Comparison of ENCODE assay signal across 8 cellular contexts in genomic region chr9:89319015-89319905, GRCh38. TPM values are rescaled to one million over a fixed set of nuclear protein-coding genes. Genes with fewer than 3 reads are reported as not detected.
DNase-seq lines count a peak whose midpoint lies in the region; ATAC-seq and TF ChIP-seq lines count a peak whose summit lies in the region.

No MANE protein-coding gene starts in this region.

- intact Hi-C loops in sigmoid colon (cut with DNase I), result loop anchor here (2.0 kb wide), 1 partner anchor 230 kb away; no protein-coding TSS in a partner anchor

- H3K4me3 Mint-ChIP-seq in T-helper 17 cell, result peak overlapping the region; percentile 88

- no peak for TF ChIP-seq POLR2A in sigmoid colon (IDR thresholded peaks at IDR 0.05)

- H3K36me3 Mint-ChIP-seq in T-helper 17 cell (ENCODE audit: low read depth), result peaks cover 8% of the 10 kb centered on the region

- H3K9me3 ChIP-seq in T-helper 17 cell (ENCODE audit: control insufficient read depth, low read length, poor library complexity, severe bottlenecking) (no peaks in the 10 kb centered on the region), sigmoid colon (no peaks in the 10 kb centered on the region)

- WGBS in sigmoid colon, 2 donors, result 2 to 5% methylated on average over 13 of the region's 13 CpGs

- peak in 2 of 3 experiments; percentile 46 to 72 for DNase-seq in NCI-H1417 (lab: John Stamatoyannopoulos, UW)
- DNase-seq in NCI-H1417 treated with DMSO at 0.1 percent for 48 hours (lab: John Stamatoyannopoulos, UW), result no peak
- no peak for DNase-seq in T-helper 17 cell
- DNase-seq in foreskin keratinocyte, result no peak
- DNase-seq in sigmoid colon, result no peak
- DNase-seq in putamen (ENCODE audit: low spot score), result no peak
- no peak for DNase-seq in NCI-H2196 treated with DMSO at 0.1 percent for 48 hours (lab: John Stamatoyannopoulos, UW; ENCODE audit: unreplicated experiment)
- DNase-seq in SIG-M5 (lab: John Stamatoyannopoulos, UW), result no peak

- TF ChIP-seq CTCF in foreskin keratinocyte (conservative IDR thresholded peaks at IDR 0.05), result no peak
- peak in 1 of 4 experiments; percentile 55 for TF ChIP-seq CTCF in sigmoid colon (IDR thresholded peaks at IDR 0.05)

- peaks cover 35% of the 10 kb centered on the region for H3K4me1 Mint-ChIP-seq in T-helper 17 cell

- H3K27me3 Mint-ChIP-seq in T-helper 17 cell, result no peaks in the 10 kb centered on the region

- peaks cover 0 to 8% (median 0%) of the 10 kb centered on the region in 4 donors for H3K36me3 ChIP-seq in sigmoid colon

- peaks cover 4% of the 10 kb centered on the region for H3K4me1 ChIP-seq in foreskin keratinocyte
- H3K4me1 ChIP-seq in sigmoid colon, result peaks cover 0 to 52% (median 34%) of the 10 kb centered on the region in 4 donors

- no peaks in the 10 kb centered on the region for H3K27me3 ChIP-seq in foreskin keratinocyte
- no peaks in the 10 kb centered on the region for H3K27me3 ChIP-seq in sigmoid colon

- H3K27ac ChIP-seq in foreskin keratinocyte (peak overlapping the region; percentile 92), sigmoid colon (peak overlapping the region; percentile 98 to 100 (median 100))

- peak overlapping the region; percentile 96 for H3K27ac Mint-ChIP-seq in T-helper 17 cell

- no peak for TF ChIP-seq EP300 in sigmoid colon (IDR thresholded peaks at IDR 0.05)

- H3K4me3 ChIP-seq in sigmoid colon, result peak overlapping the region; percentile 71 to 91 (median 82)

- ATAC-seq in T-helper 17 cell, result no peak
- no peak for ATAC-seq in foreskin keratinocyte

RNA-seq across cellular contexts. Expression of gene SECISBP2, which starts 1.0 kb away (rescaled TPM):
- 100 to 1,000 TPM; 106 to 115 TPM for total RNA-seq in T-helper 17 cell
- 20.8 and 21.5 TPM in 2 replicates for total RNA-seq in foreskin keratinocyte
- 7.8 and 8.8 TPM in 2 replicates for polyA plus RNA-seq in foreskin keratinocyte
- total RNA-seq in sigmoid colon, result 10 to 100 TPM; 35.0 to 41.8 (median 39.0) TPM
- polyA plus RNA-seq in sigmoid colon, result 10 to 100 TPM; 21.0 to 34.3 (median 33.5) TPM

RNA-seq across cellular contexts. Expression of gene CKS2, which starts 8.3 kb away (rescaled TPM):
- total RNA-seq in T-helper 17 cell (10 to 100 TPM; 11.9 to 18.1 TPM), foreskin keratinocyte (268 and 292 TPM in 2 replicates), sigmoid colon (10 to 100 TPM in 2 of 4 donors, 1 to 10 TPM in 2; 4.7 to 18.9 (median 13.5) TPM)
- polyA plus RNA-seq in foreskin keratinocyte (361 and 437 TPM in 2 replicates), sigmoid colon (100 to 1,000 TPM in 2 of 3 donors, 10 to 100 TPM in 1; 48.6 to 151 (median 129) TPM)

Comparison
In these comparisons a context has a peak if more than half of its experiments do, and no peak if none do; other contexts are left out.
1. DNase-seq: peak in NCI-H1417 (2 of 3); none in NCI-H1417 treated with DMSO at 0.1 percent for 48 hours (single experiment), T-helper 17 cell (0 of 3), foreskin keratinocyte (0 of 2), sigmoid colon (single experiment), putamen (single experiment), NCI-H2196 treated with DMSO at 0.1 percent for 48 hours (single experiment) and SIG-M5 (single experiment).
2. RNA of gene CKS2, which starts 8.3 kb away (total RNA-seq): 268 to 292 TPM in foreskin keratinocyte; 11.9 to 18.1 TPM in T-helper 17 cell and 4.7 to 18.9 TPM in sigmoid colon; every median in the first group is over 10 times any median in the second.